In genomic region chr6:7165002-7165735, GRCh38 we compare ENCODE assay signal across 1 cellular context.
TF ChIP-seq lines count a peak whose summit lies in the region.

No MANE protein-coding gene starts in this region.

TF ChIP-seq in K562, 482 proteins besides CTCF, POLR2A, EP300 and RAD21 (continued from another document and continues in another):
- TF ChIP-seq PATZ1 (CRISPR knock-in tag; IDR thresholded peaks at IDR 0.05; ENCODE audit: borderline replicate concordance) (no peak; the same call in 1 of the 2 replicates), ZBTB40 (IDR thresholded peaks at IDR 0.05) (no peak), ZBTB40 (CRISPR knock-in tag; IDR thresholded peaks at IDR 0.05) (no peak), HDAC6 (IDR thresholded peaks at IDR 0.05; ENCODE audit: low read depth, low read length) (no peak), ZNF384 (IDR thresholded peaks at IDR 0.05; ENCODE audit: low read depth, low read length) (no peak), ZBTB17 (CRISPR knock-in tag; IDR thresholded peaks at IDR 0.05) (peak; percentile 84; the same call in 1 of the 2 replicates), LCOR (CRISPR knock-in tag; IDR thresholded peaks at IDR 0.05) (peak; percentile 96), SP1 (CRISPR knock-in tag; IDR thresholded peaks at IDR 0.05) (peak; percentile 72; the same call in 1 of the 2 replicates), ZNF263 (CRISPR knock-in tag; IDR thresholded peaks at IDR 0.05; ENCODE audit: borderline replicate concordance) (no peak), TOE1 (IDR thresholded peaks at IDR 0.05; ENCODE audit: borderline replicate concordance) (peak; percentile 83), TOE1 (CRISPR knock-in tag; IDR thresholded peaks at IDR 0.05; ENCODE audit: borderline replicate concordance, low read depth) (no peak), ZNF253 (CRISPR knock-in tag; conservative IDR thresholded peaks at IDR 0.05) (no peak), ERF (CRISPR knock-in tag; IDR thresholded peaks at IDR 0.05) (no peak), ZNF551 (CRISPR knock-in tag; IDR thresholded peaks at IDR 0.05) (no peak), MBD2 (IDR thresholded peaks at IDR 0.05; ENCODE audit: borderline replicate concordance, low read depth) (peak; percentile 87), ZNF124 (CRISPR knock-in tag; IDR thresholded peaks at IDR 0.05) (no peak), ZNF583 (CRISPR knock-in tag; IDR thresholded peaks at IDR 0.05) (peak; percentile 84), AFF1 (IDR thresholded peaks at IDR 0.05; ENCODE audit: low read depth in 1 of 2, partially characterized antibody in 2 of 2) (peak; percentile 81 to 86), XRCC5 (IDR thresholded peaks at IDR 0.05; ENCODE audit: low read depth, low read length) (no peak), BRF2 (IDR thresholded peaks at IDR 0.05; ENCODE audit: borderline replicate concordance, insufficient read depth, insufficient read length) (no peak), KAT2B (IDR thresholded peaks at IDR 0.05; ENCODE audit: low read depth, low read length) (no peak), ZNF830 (CRISPR knock-in tag; IDR thresholded peaks at IDR 0.05) (0 out of 2 replicates have a peak, but pooled peaks have one; percentile 39), ZNF75A (CRISPR knock-in tag; IDR thresholded peaks at IDR 0.05) (peak; percentile 38; the same call in 1 of the 2 replicates), ZNF766 (CRISPR knock-in tag; conservative IDR thresholded peaks at IDR 0.05) (peak; percentile 94), ZNF3 (CRISPR knock-in tag; IDR thresholded peaks at IDR 0.05) (no peak), ZFP36 (IDR thresholded peaks at IDR 0.05; ENCODE audit: low read depth, low read length, partially characterized antibody) (no peak), SNAPC5 (CRISPR knock-in tag; IDR thresholded peaks at IDR 0.05) (no peak), ZNF398 (CRISPR knock-in tag; IDR thresholded peaks at IDR 0.05) (no peak), RBM22 (IDR thresholded peaks at IDR 0.05; ENCODE audit: low read depth, low read length, poor library complexity, severe bottlenecking) (no peak), RBBP5 (IDR thresholded peaks at IDR 0.05; ENCODE audit: borderline replicate concordance, insufficient read depth, low read length, poor library complexity, severe bottlenecking) (no peak), VEZF1 (CRISPR knock-in tag; IDR thresholded peaks at IDR 0.05) (peak; percentile 93), FOXO4 (CRISPR knock-in tag; IDR thresholded peaks at IDR 0.05) (no peak), CBX2 (IDR thresholded peaks at IDR 0.05; ENCODE audit: insufficient read depth, low read length, poor library complexity, severe bottlenecking) (no peak)
